8 cellular contexts compared by ENCODE assay signal in genomic region chr12:1531160-1531653, GRCh38.
DNase-seq lines count a peak whose midpoint lies in the region; ATAC-seq and TF ChIP-seq lines count a peak whose summit lies in the region.

No MANE protein-coding gene starts in this region.

- H3F3A ChIP-seq in MM.1S (ENCODE audit: insufficient read depth, low read length) = peaks cover 45% of the 10 kb centered on the region

- no peak for TF ChIP-seq POLR2A in GM18505 (IDR thresholded peaks at IDR 0.05; ENCODE audit: borderline replicate concordance, extremely low read depth, insufficient read depth, insufficient read length)

- H3K4me3 Mint-ChIP-seq in naive B cell = peak overlapping the region; percentile 60 to 90 (median 72)

- no peaks in the 10 kb centered on the region for H3K9me2 ChIP-seq in MM.1S (replicated peaks; ENCODE audit: insufficient read depth, low read length)

- peak overlapping the region; percentile 97; the same call in 1 of the 2 replicates for H3K4me2 ChIP-seq in MM.1S (ENCODE audit: low read depth, low read length)

- no peaks in the 10 kb centered on the region for H3K27me3 ChIP-seq in MM.1S (replicated peaks; ENCODE audit: insufficient read depth, low read length)

- H3K27me3 Mint-ChIP-seq in naive B cell = peaks cover 53 to 75% (median 72%) of the 10 kb centered on the region in 3 donors

- H3K9me3 ChIP-seq in MM.1S (replicated peaks; ENCODE audit: insufficient read depth, low read length) = no peaks in the 10 kb centered on the region

- H3K4me1 ChIP-seq in MM.1S (ENCODE audit: low read length) = peaks cover 20% of the 10 kb centered on the region

- H4K20me1 ChIP-seq in MM.1S (ENCODE audit: insufficient read depth, low read length) = no peaks in the 10 kb centered on the region

- H3K4me1 Mint-ChIP-seq in naive B cell = peaks cover 21 to 31% (median 27%) of the 10 kb centered on the region in 3 donors

- TF ChIP-seq CTCF in AG09309 (IDR thresholded peaks at IDR 0.05; ENCODE audit: control insufficient read depth, insufficient read depth, low read depth, low read length, missing control alignments) (no peak), MM.1S (IDR thresholded peaks at IDR 0.05; ENCODE audit: low read length) (no peak)

- peak overlapping the region; percentile 94 for H3K27ac ChIP-seq in MM.1S (ENCODE audit: low read length)

- peak; percentile 2 to 15 for ATAC-seq in naive B cell (ENCODE audit: low read depth in 2 of 2)
- ATAC-seq in GM21717 (IDR thresholded peaks at IDR 0.05; ENCODE audit: unreplicated experiment) = no peak
- ATAC-seq in GM18505 (IDR thresholded peaks at IDR 0.05; ENCODE audit: unreplicated experiment) = no peak
- no peak for ATAC-seq in GM18517 (IDR thresholded peaks at IDR 0.05; ENCODE audit: unreplicated experiment)

- H3K79me2 ChIP-seq in MM.1S (ENCODE audit: low read length) = peaks cover 84% of the 10 kb centered on the region

- H3K27ac Mint-ChIP-seq in naive B cell = no peak overlapping the region

- no peaks in the 10 kb centered on the region for H3K36me3 ChIP-seq in MM.1S (replicated peaks; ENCODE audit: insufficient read depth, low read length)

- H3K4me3 ChIP-seq in AG09309 (ENCODE audit: control insufficient read depth, low read depth, low read length) = peak overlapping the region; percentile 65
- H3K4me3 ChIP-seq in MM.1S (ENCODE audit: low read length) = peak overlapping the region; percentile 88

- H2AFZ ChIP-seq in MM.1S (ENCODE audit: low read length) = no peak overlapping the region

- H3K9ac ChIP-seq in MM.1S (ENCODE audit: low read length) = peak overlapping the region; percentile 83

- H3K36me3 Mint-ChIP-seq in naive B cell = peaks cover 6 to 7% of the 10 kb centered on the region in 2 donors

- peaks cover 0 to 4% (median 0%) of the 10 kb centered on the region in 7 donors for H3K9me3 Mint-ChIP-seq in naive B cell

- DNase-seq in AG09309 (ENCODE audit: low read depth) = no peak
- no peak for DNase-seq in MM.1S
- peak; percentile 9 for DNase-seq in dermis blood vessel endothelial cell
- DNase-seq in naive B cell = no peak
- DNase-seq in SIG-M5 (lab: John Stamatoyannopoulos, UW) = no peak

Comparison
In these comparisons a context has a peak if more than half of its experiments do, and no peak if none do; other contexts are left out.
1. ATAC-seq: peak in naive B cell (2 of 2); none in GM21717 (single experiment), GM18505 (single experiment) and GM18517 (single experiment).